In genomic region chr19:15199652-15200574, GRCh38 we compare ENCODE assay signal across 9 cellular contexts. TPM values are rescaled to one million over a fixed set of nuclear protein-coding genes. Genes with fewer than 3 reads are reported as not detected.
DNase-seq lines count a peak whose midpoint lies in the region; ATAC-seq and TF ChIP-seq lines count a peak whose summit lies in the region.
"Had no signal": no experiment of that assay in that cellular context is flagged by ENCODE, and none has a peak within 500 bp of the region (broad histone marks: within the 10 kb centered on the region; RNA-seq: fewer than 3 reads in every experiment).

No MANE protein-coding gene starts in this region.

- peaks cover 4% of the 10 kb centered on the region for H3K4me1 Mint-ChIP-seq in activated CD4-positive, alpha-beta T cell treated with anti-CD3 and anti-CD28 coated beads, Interleukin-2, amount 10 ng/mL, durations not matched to agents 24 days and 14 days
- peaks cover 12% of the 10 kb centered on the region for H3K4me1 Mint-ChIP-seq in activated CD4-positive, alpha-beta T cell treated with anti-CD3 and anti-CD28 coated beads for 36 hours
- peaks cover 31% of the 10 kb centered on the region for H3K4me1 Mint-ChIP-seq in brain
- peaks cover 18% of the 10 kb centered on the region for H3K4me1 Mint-ChIP-seq in type B pancreatic cell (ENCODE audit: unreplicated experiment)

- no peak for TF ChIP-seq CTCF in brain (conservative IDR thresholded peaks at IDR 0.05)
- TF ChIP-seq CTCF in type B pancreatic cell (conservative IDR thresholded peaks at IDR 0.05) = no peak

- H3K27me3 ChIP-seq in layer of hippocampus (ENCODE audit: control insufficient read depth, insufficient read depth, low read length) = peaks cover 31% of the 10 kb centered on the region

- H3K27me3 Mint-ChIP-seq in activated CD4-positive, alpha-beta T cell treated with anti-CD3 and anti-CD28 coated beads, Interleukin-2, amount 10 ng/mL, durations not matched to agents 24 days and 14 days = peaks cover 50% of the 10 kb centered on the region
- H3K27me3 Mint-ChIP-seq in activated CD4-positive, alpha-beta T cell treated with anti-CD3 and anti-CD28 coated beads for 36 hours = peaks cover 44% of the 10 kb centered on the region
- H3K27me3 Mint-ChIP-seq in brain = peaks cover 7% of the 10 kb centered on the region
- no peaks in the 10 kb centered on the region for H3K27me3 Mint-ChIP-seq in type B pancreatic cell

- no peak for DNase-seq in activated CD4-positive, alpha-beta T cell treated with anti-CD3 and anti-CD28 coated beads, Interleukin-2, amount 10 ng/mL, durations not matched to agents 24 days and 14 days
- no peak for DNase-seq in activated CD4-positive, alpha-beta T cell treated with anti-CD3 and anti-CD28 coated beads for 36 hours
- peak; percentile 86 for DNase-seq in type B pancreatic cell (ENCODE audit: extremely low spot score, unreplicated experiment)
- no peak for DNase-seq in SW480 (ENCODE audit: low spot score)
- no peak for DNase-seq in KBM-7
- DNase-seq in Ammon's horn (ENCODE audit: low spot score) = no peak

- no peaks in the 10 kb centered on the region for H3K36me3 Mint-ChIP-seq in activated CD4-positive, alpha-beta T cell treated with anti-CD3 and anti-CD28 coated beads, Interleukin-2, amount 10 ng/mL, durations not matched to agents 24 days and 14 days (ENCODE audit: low read depth)
- no peaks in the 10 kb centered on the region for H3K36me3 Mint-ChIP-seq in activated CD4-positive, alpha-beta T cell treated with anti-CD3 and anti-CD28 coated beads for 36 hours (ENCODE audit: low read depth)
- H3K36me3 Mint-ChIP-seq in brain (peaks cover 9% of the 10 kb centered on the region), type B pancreatic cell (peaks cover 12% of the 10 kb centered on the region)

- peak overlapping the region; percentile 5 for H3K4me3 Mint-ChIP-seq in activated CD4-positive, alpha-beta T cell treated with anti-CD3 and anti-CD28 coated beads, Interleukin-2, amount 10 ng/mL, durations not matched to agents 24 days and 14 days
- H3K4me3 Mint-ChIP-seq in activated CD4-positive, alpha-beta T cell treated with anti-CD3 and anti-CD28 coated beads for 36 hours = no peak overlapping the region
- peak overlapping the region; percentile 82 to 92 (median 86) for H3K4me3 Mint-ChIP-seq in brain
- peak overlapping the region; percentile 89 for H3K4me3 Mint-ChIP-seq in type B pancreatic cell

- POLR2A ChIA-PET in activated CD4-positive, alpha-beta T cell treated with anti-CD3 and anti-CD28 coated beads for 36 hours (lab: Charles Lee) = no interaction called here

- peak overlapping the region; percentile 38 for H3K27ac ChIP-seq in layer of hippocampus (ENCODE audit: low read depth, low read length)
- H3K27ac ChIP-seq: KMS-11 had no signal

- intact Hi-C loops in activated CD4-positive, alpha-beta T cell treated with anti-CD3 and anti-CD28 coated beads, Interleukin-2, amount 10 ng/mL, durations not matched to agents 24 days and 14 days (cut with micrococcal nuclease) = no loop called here
- intact Hi-C loops in activated CD4-positive, alpha-beta T cell treated with anti-CD3 and anti-CD28 coated beads for 36 hours (cut with DNase I, micrococcal nuclease) = no loop called here

- no peak overlapping the region for H3K27ac Mint-ChIP-seq in activated CD4-positive, alpha-beta T cell treated with anti-CD3 and anti-CD28 coated beads, Interleukin-2, amount 10 ng/mL, durations not matched to agents 24 days and 14 days
- no peak overlapping the region for H3K27ac Mint-ChIP-seq in activated CD4-positive, alpha-beta T cell treated with anti-CD3 and anti-CD28 coated beads for 36 hours
- peak overlapping the region; percentile 86 to 97 (median 87) for H3K27ac Mint-ChIP-seq in brain
- H3K27ac Mint-ChIP-seq in type B pancreatic cell = peak overlapping the region; percentile 91

- no peak for ATAC-seq in activated CD4-positive, alpha-beta T cell treated with anti-CD3 and anti-CD28 coated beads for 36 hours

- no peaks in the 10 kb centered on the region for H3K9me3 Mint-ChIP-seq in activated CD4-positive, alpha-beta T cell treated with anti-CD3 and anti-CD28 coated beads, Interleukin-2, amount 10 ng/mL, durations not matched to agents 24 days and 14 days
- H3K9me3 Mint-ChIP-seq in activated CD4-positive, alpha-beta T cell treated with anti-CD3 and anti-CD28 coated beads for 36 hours (ENCODE audit: low read depth) = no peaks in the 10 kb centered on the region
- H3K9me3 Mint-ChIP-seq in brain (no peaks in the 10 kb centered on the region), type B pancreatic cell (no peaks in the 10 kb centered on the region)

- in situ Hi-C loops in KBM-7 (cut with MboI; ENCODE audit: low pct_unique_long_range_greater_than_20kb, low sequenced_read_pairs) = no loop called here

- CTCF ChIA-PET in activated CD4-positive, alpha-beta T cell treated with anti-CD3 and anti-CD28 coated beads for 36 hours (lab: Charles Lee) = interaction anchor here (0.5 kb wide), 1 partner anchor 384 kb away, joined by 3 read pairs; no protein-coding TSS in a partner anchor

RNA-seq across cellular contexts. Expression of gene NOTCH3, which starts 0.9 kb away (rescaled TPM):
- not detected in 2 replicates for total RNA-seq in activated CD4-positive, alpha-beta T cell treated with anti-CD3 and anti-CD28 coated beads, Interleukin-2, amount 10 ng/mL, durations not matched to agents 24 days and 14 days
- total RNA-seq in activated CD4-positive, alpha-beta T cell treated with anti-CD3 and anti-CD28 coated beads for 36 hours = under 1 TPM; 0.02 to 0.25 TPM
- 23.1 TPM for polyA plus RNA-seq in brain (ENCODE audit: insufficient read depth, low read depth, low replicate concordance)
- 119 and 139 TPM in 2 replicates for total RNA-seq in type B pancreatic cell (ENCODE audit: low replicate concordance)

RNA-seq across cellular contexts. Expression of gene EPHX3, which starts 32.3 kb away (rescaled TPM):
- 0.09 and 0.16 TPM in 2 replicates for total RNA-seq in activated CD4-positive, alpha-beta T cell treated with anti-CD3 and anti-CD28 coated beads, Interleukin-2, amount 10 ng/mL, durations not matched to agents 24 days and 14 days
- under 1 TPM in 1 of 2 experiments, not detected in 1; 0.09 TPM for total RNA-seq in activated CD4-positive, alpha-beta T cell treated with anti-CD3 and anti-CD28 coated beads for 36 hours
- not detected for polyA plus RNA-seq in brain (ENCODE audit: insufficient read depth, low read depth, low replicate concordance)
- total RNA-seq in type B pancreatic cell (ENCODE audit: low replicate concordance) = 5.1 and 9.4 TPM in 2 replicates

Comparison
In these comparisons a context has a peak if more than half of its experiments do, and no peak if none do; other contexts are left out.
1. H3K27ac Mint-ChIP-seq: peak in brain (5 of 5) and type B pancreatic cell (single experiment); none in activated CD4-positive, alpha-beta T cell treated with anti-CD3 and anti-CD28 coated beads, Interleukin-2, amount 10 ng/mL, durations not matched to agents 24 days and 14 days (single experiment) and activated CD4-positive, alpha-beta T cell treated with anti-CD3 and anti-CD28 coated beads for 36 hours (single experiment).
2. RNA of gene NOTCH3, which starts 0.9 kb away (total RNA-seq): 119 to 139 TPM in type B pancreatic cell; 0.02 to 0.25 TPM in activated CD4-positive, alpha-beta T cell treated with anti-CD3 and anti-CD28 coated beads for 36 hours and not detected in activated CD4-positive, alpha-beta T cell treated with anti-CD3 and anti-CD28 coated beads, Interleukin-2, amount 10 ng/mL, durations not matched to agents 24 days and 14 days; every median in the first group is over 10 times any median in the second.